In the genomic region with DNA sequence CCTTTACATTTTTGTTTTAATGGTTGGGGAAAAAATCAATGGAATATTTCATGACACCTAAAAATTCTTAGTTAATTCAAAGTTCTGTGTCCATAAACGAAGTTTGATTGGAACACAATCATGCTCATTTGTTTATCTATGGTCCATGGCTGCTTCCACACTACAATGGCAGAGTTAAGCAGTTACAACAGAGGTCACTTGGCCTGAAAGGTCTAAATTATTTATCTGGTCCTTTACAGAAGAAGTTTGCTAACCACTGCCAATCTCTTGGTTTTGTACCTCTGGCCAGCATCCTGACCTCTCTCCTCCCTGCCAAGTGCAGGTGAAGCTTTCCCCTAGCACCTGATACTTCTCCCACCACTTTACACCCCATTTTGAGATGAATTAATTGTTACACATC, we compare ENCODE assay signal across 1 cellular context.
TF ChIP-seq lines count a peak whose summit lies in the region.

No MANE protein-coding gene starts in this region.

TF ChIP-seq in H1, 55 proteins besides CTCF, POLR2A, EP300 and RAD21:
- TF ChIP-seq TEAD4 (IDR thresholded peaks at IDR 0.05; ENCODE audit: low read depth, low read length) = no peak
